16 cellular contexts compared by ENCODE assay signal in genomic region chr6:91240878-91241603, GRCh38.
DNase-seq lines count a peak whose midpoint lies in the region; ATAC-seq and TF ChIP-seq lines count a peak whose summit lies in the region.
"Had no signal": no experiment of that assay in that cellular context is flagged by ENCODE, and none has a peak within 500 bp of the region (broad histone marks: within the 10 kb centered on the region; RNA-seq: fewer than 3 reads in every experiment).

No MANE protein-coding gene starts in this region.

- H3K27ac Mint-ChIP-seq in activated naive CD4-positive, alpha-beta T cell treated with anti-CD3 and anti-CD28 coated beads for 36 hours: no peak overlapping the region
- H3K27ac Mint-ChIP-seq in WTC11: no peak overlapping the region
- H3K27ac Mint-ChIP-seq: effector memory CD8-positive, alpha-beta T cell had no signal

- no peaks in the 10 kb centered on the region for H3K36me3 Mint-ChIP-seq in activated naive CD4-positive, alpha-beta T cell treated with anti-CD3 and anti-CD28 coated beads for 36 hours (ENCODE audit: low read depth)
- no peaks in the 10 kb centered on the region for H3K36me3 Mint-ChIP-seq in WTC11

- no peaks in the 10 kb centered on the region for H3K79me2 ChIP-seq in OCI-LY3 (ENCODE audit: low read length)

- no peaks in the 10 kb centered on the region for H3K4me1 Mint-ChIP-seq in activated naive CD4-positive, alpha-beta T cell treated with anti-CD3 and anti-CD28 coated beads for 36 hours (ENCODE audit: low read depth)
- H3K4me1 Mint-ChIP-seq in WTC11: 0 out of 2 replicates have a peak, but pooled peaks cover 4% of the 10 kb centered on the region

- H3K36me3 ChIP-seq in OCI-LY3 (replicated peaks; ENCODE audit: low read depth, low read length): no peaks in the 10 kb centered on the region
- H3K36me3 ChIP-seq: stomach had no signal

- H3K4me3 Mint-ChIP-seq in activated naive CD4-positive, alpha-beta T cell treated with anti-CD3 and anti-CD28 coated beads for 36 hours: no peak overlapping the region
- H3K4me3 Mint-ChIP-seq in WTC11: no peak overlapping the region
- H3K4me3 Mint-ChIP-seq: effector memory CD8-positive, alpha-beta T cell had no signal

- peak overlapping the region; percentile 70 for H3K4me2 ChIP-seq in OCI-LY3 (ENCODE audit: low read length)

- no peak overlapping the region for H2AFZ ChIP-seq in OCI-LY3 (ENCODE audit: low read depth, low read length)

- H4K20me1 ChIP-seq in OCI-LY3 (ENCODE audit: insufficient read depth, low read length): no peaks in the 10 kb centered on the region

- H3K9ac ChIP-seq in OCI-LY3 (ENCODE audit: low read length): peak overlapping the region; percentile 17; the same call in 1 of the 2 replicates

- H3K4me3 ChIP-seq in OCI-LY3 (ENCODE audit: low read length): peak overlapping the region; percentile 45
- H3K4me3 ChIP-seq: stomach had no signal

- H3K4me1 ChIP-seq in OCI-LY3 (ENCODE audit: low read length): peaks cover 34% of the 10 kb centered on the region
- H3K4me1 ChIP-seq: stomach had no signal

- H3K27me3 ChIP-seq in OCI-LY3 (ENCODE audit: low read depth, low read length): no peaks in the 10 kb centered on the region
- H3K27me3 ChIP-seq: stomach had no signal

- H3K9me3 ChIP-seq in OCI-LY3 (ENCODE audit: insufficient read depth, low read length): no peaks in the 10 kb centered on the region
- H3K9me3 ChIP-seq: stomach had no signal

- no peak for DNase-seq in EL
- no peak for DNase-seq in activated naive CD4-positive, alpha-beta T cell treated with anti-CD3 and anti-CD28 coated beads for 36 hours
- DNase-seq in WTC11 (ENCODE audit: low spot score): no peak
- DNase-seq: activated CD4-positive, alpha-beta T cell treated with anti-CD3 and anti-CD28 coated beads, Interleukin-2, amount 50 U/mL, for 1 hour; activated effector memory CD4-positive, alpha-beta T cell treated with Interleukin-2 at 50 U/mL for 16 hours; C1 segment of cervical spinal cord; effector memory CD8-positive, alpha-beta T cell; foreskin melanocyte; NCI-H2081 treated with DMSO at 0.1 percent for 48 hours; stimulated activated CD4-positive, alpha-beta T cell treated with anti-CD3 and anti-CD28 coated beads, Interleukin-2, amount 100 ng/mL, for 48 hours; stomach had no signal

- TF ChIP-seq CTCF in OCI-LY3 (IDR thresholded peaks at IDR 0.05; ENCODE audit: low read depth, low read length) (no peak), WTC11 (IDR thresholded peaks at IDR 0.05) (no peak)

- H3K27me3 Mint-ChIP-seq in activated naive CD4-positive, alpha-beta T cell treated with anti-CD3 and anti-CD28 coated beads for 36 hours (ENCODE audit: low read depth): no peaks in the 10 kb centered on the region
- no peaks in the 10 kb centered on the region for H3K27me3 Mint-ChIP-seq in WTC11 (ENCODE audit: low read depth)
- H3K27me3 Mint-ChIP-seq: effector memory CD8-positive, alpha-beta T cell had no signal

- CTCF ChIA-PET in activated naive CD4-positive, alpha-beta T cell treated with anti-CD3 and anti-CD28 coated beads for 36 hours (lab: Charles Lee): no interaction called here
- CTCF ChIA-PET in WTC11 (lab: Charles Lee): no interaction called here

- POLR2A ChIA-PET in WTC11 (lab: Charles Lee): no interaction called here

- H3K27ac ChIP-seq in OCI-LY3 (ENCODE audit: low read length): peak overlapping the region; percentile 79
- H3K27ac ChIP-seq: stomach had no signal

- peak; percentile 70 for ATAC-seq in GM18867 (IDR thresholded peaks at IDR 0.05; ENCODE audit: unreplicated experiment)
- peak; percentile 81 for ATAC-seq in GM21360 (IDR thresholded peaks at IDR 0.05; ENCODE audit: unreplicated experiment)
- peak; percentile 51 for ATAC-seq in HG02973 (IDR thresholded peaks at IDR 0.05; ENCODE audit: unreplicated experiment)
- no peak for ATAC-seq in HG03097 (IDR thresholded peaks at IDR 0.05; ENCODE audit: low FRiP score, unreplicated experiment)
- no peak for ATAC-seq in WTC11
- ATAC-seq: effector memory CD8-positive, alpha-beta T cell had no signal

- intact Hi-C loops in activated naive CD4-positive, alpha-beta T cell treated with anti-CD3 and anti-CD28 coated beads for 36 hours (cut with micrococcal nuclease): no loop called here

- H3K9me3 Mint-ChIP-seq in activated naive CD4-positive, alpha-beta T cell treated with anti-CD3 and anti-CD28 coated beads for 36 hours: no peaks in the 10 kb centered on the region
- H3K9me3 Mint-ChIP-seq in WTC11: no peaks in the 10 kb centered on the region

TF ChIP-seq in WTC11, 78 proteins besides CTCF, POLR2A, EP300 and RAD21 (continues in another document):
- TF ChIP-seq ETV6 (CRISPR knock-in tag; IDR thresholded peaks at IDR 0.05) (no peak), IRF2 (CRISPR knock-in tag; IDR thresholded peaks at IDR 0.05; ENCODE audit: borderline replicate concordance, low read depth) (no peak), ZNF671 (CRISPR knock-in tag; IDR thresholded peaks at IDR 0.05) (no peak), ELF4 (CRISPR knock-in tag; IDR thresholded peaks at IDR 0.05; ENCODE audit: low read depth) (no peak), GTF2I (CRISPR knock-in tag; conservative IDR thresholded peaks at IDR 0.05) (no peak), NR1H2 (CRISPR knock-in tag; IDR thresholded peaks at IDR 0.05) (no peak), ZNF219 (CRISPR knock-in tag; IDR thresholded peaks at IDR 0.05; ENCODE audit: borderline replicate concordance) (no peak), RELA (CRISPR knock-in tag; IDR thresholded peaks at IDR 0.05; ENCODE audit: borderline replicate concordance) (no peak), PRDM15 (CRISPR knock-in tag; IDR thresholded peaks at IDR 0.05) (no peak), CREB1 (CRISPR knock-in tag; IDR thresholded peaks at IDR 0.05) (no peak), FOXJ3 (CRISPR knock-in tag; IDR thresholded peaks at IDR 0.05; ENCODE audit: borderline replicate concordance) (no peak), MLX (CRISPR knock-in tag; IDR thresholded peaks at IDR 0.05) (no peak)
- TF ChIP-seq, protein P1, sequence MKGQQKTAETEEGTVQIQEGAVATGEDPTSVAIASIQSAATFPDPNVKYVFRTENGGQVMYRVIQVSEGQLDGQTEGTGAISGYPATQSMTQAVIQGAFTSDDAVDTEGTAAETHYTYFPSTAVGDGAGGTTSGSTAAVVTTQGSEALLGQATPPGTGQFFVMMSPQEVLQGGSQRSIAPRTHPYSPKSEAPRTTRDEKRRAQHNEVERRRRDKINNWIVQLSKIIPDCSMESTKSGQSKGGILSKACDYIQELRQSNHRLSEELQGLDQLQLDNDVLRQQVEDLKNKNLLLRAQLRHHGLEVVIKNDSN (CRISPR knock-in tag; IDR thresholded peaks at IDR 0.05): no peak
- TF ChIP-seq, protein P2, sequence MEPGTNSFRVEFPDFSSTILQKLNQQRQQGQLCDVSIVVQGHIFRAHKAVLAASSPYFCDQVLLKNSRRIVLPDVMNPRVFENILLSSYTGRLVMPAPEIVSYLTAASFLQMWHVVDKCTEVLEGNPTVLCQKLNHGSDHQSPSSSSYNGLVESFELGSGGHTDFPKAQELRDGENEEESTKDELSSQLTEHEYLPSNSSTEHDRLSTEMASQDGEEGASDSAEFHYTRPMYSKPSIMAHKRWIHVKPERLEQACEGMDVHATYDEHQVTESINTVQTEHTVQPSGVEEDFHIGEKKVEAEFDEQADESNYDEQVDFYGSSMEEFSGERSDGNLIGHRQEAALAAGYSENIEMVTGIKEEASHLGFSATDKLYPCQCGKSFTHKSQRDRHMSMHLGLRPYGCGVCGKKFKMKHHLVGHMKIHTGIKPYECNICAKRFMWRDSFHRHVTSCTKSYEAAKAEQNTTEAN (CRISPR knock-in tag; IDR thresholded peaks at IDR 0.05): no peak

Comparison
In these comparisons a context has a peak if more than half of its experiments do, and no peak if none do; other contexts are left out.
1. ATAC-seq: peak in GM18867 (single experiment), GM21360 (single experiment) and HG02973 (single experiment); none in HG03097 (single experiment) and WTC11 (single experiment).